In the genomic region with DNA sequence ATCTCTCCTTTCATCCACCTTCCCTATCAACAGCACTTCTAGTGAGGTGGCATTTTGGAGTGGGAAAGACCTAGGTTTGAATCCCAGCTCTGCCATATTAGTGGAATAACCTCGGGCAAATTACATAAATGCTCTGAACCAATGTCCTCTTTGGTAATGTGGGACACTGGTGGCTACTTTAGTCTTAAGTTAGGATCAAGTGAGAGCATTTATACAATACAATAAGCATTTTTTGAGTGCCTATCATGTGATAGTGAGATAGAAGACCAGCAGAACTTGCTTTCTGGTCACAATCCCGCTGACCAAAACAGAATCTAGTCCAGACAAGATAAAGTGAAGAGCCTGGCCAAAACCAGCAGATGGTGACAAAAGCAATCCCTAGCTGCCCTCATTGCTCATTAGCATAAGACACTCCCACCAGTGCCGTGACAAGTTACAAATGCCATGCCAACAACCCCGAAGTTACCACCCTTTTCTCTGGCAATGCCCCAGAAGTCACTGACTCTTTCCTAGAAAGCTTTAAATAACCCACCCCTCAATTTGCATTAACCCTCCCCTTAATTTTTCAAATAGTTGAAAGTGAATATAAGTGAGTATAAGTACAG, we compare ENCODE assay signal across 1 cellular context.
TF ChIP-seq lines count a peak whose summit lies in the region.

No MANE protein-coding gene starts in this region.

TF ChIP-seq in GM23338, 12 proteins besides CTCF, POLR2A, EP300 and RAD21 (continued from another document):
- TF ChIP-seq, protein P1, sequence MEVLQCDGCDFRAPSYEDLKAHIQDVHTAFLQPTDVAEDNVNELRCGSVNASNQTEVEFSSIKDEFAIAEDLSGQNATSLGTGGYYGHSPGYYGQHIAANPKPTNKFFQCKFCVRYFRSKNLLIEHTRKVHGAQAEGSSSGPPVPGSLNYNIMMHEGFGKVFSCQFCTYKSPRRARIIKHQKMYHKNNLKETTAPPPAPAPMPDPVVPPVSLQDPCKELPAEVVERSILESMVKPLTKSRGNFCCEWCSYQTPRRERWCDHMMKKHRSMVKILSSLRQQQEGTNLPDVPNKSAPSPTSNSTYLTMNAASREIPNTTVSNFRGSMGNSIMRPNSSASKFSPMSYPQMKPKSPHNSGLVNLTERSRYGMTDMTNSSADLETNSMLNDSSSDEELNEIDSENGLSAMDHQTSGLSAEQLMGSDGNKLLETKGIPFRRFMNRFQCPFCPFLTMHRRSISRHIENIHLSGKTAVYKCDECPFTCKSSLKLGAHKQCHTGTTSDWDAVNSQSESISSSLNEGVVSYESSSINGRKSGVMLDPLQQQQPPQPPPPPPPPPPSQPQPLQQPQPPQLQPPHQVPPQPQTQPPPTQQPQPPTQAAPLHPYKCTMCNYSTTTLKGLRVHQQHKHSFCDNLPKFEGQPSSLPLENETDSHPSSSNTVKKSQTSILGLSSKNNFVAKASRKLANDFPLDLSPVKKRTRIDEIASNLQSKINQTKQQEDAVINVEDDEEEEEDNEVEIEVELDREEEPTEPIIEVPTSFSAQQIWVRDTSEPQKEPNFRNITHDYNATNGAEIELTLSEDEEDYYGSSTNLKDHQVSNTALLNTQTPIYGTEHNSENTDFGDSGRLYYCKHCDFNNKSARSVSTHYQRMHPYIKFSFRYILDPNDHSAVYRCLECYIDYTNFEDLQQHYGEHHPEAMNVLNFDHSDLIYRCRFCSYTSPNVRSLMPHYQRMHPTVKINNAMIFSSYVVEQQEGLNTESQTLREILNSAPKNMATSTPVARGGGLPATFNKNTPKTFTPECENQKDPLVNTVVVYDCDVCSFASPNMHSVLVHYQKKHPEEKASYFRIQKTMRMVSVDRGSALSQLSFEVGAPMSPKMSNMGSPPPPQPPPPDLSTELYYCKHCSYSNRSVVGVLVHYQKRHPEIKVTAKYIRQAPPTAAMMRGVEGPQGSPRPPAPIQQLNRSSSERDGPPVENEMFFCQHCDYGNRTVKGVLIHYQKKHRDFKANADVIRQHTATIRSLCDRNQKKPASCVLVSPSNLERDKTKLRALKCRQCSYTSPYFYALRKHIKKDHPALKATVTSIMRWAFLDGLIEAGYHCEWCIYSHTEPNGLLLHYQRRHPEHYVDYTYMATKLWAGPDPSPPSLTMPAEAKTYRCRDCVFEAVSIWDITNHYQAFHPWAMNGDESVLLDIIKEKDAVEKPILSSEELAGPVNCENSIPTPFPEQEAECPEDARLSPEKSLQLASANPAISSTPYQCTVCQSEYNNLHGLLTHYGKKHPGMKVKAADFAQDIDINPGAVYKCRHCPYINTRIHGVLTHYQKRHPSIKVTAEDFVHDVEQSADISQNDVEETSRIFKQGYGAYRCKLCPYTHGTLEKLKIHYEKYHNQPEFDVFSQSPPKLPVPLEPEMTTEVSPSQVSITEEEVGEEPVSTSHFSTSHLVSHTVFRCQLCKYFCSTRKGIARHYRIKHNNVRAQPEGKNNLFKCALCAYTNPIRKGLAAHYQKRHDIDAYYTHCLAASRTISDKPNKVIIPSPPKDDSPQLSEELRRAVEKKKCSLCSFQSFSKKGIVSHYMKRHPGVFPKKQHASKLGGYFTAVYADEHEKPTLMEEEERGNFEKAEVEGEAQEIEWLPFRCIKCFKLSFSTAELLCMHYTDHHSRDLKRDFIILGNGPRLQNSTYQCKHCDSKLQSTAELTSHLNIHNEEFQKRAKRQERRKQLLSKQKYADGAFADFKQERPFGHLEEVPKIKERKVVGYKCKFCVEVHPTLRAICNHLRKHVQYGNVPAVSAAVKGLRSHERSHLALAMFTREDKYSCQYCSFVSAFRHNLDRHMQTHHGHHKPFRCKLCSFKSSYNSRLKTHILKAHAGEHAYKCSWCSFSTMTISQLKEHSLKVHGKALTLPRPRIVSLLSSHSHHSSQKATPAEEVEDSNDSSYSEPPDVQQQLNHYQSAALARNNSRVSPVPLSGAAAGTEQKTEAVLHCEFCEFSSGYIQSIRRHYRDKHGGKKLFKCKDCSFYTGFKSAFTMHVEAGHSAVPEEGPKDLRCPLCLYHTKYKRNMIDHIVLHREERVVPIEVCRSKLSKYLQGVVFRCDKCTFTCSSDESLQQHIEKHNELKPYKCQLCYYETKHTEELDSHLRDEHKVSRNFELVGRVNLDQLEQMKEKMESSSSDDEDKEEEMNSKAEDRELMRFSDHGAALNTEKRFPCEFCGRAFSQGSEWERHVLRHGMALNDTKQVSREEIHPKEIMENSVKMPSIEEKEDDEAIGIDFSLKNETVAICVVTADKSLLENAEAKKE (CRISPR knock-in tag; IDR thresholded peaks at IDR 0.05), result no peak
- TF ChIP-seq POLR2AphosphoS5 (IDR thresholded peaks at IDR 0.05; ENCODE audit: low read depth), result no peak
